21 cellular contexts compared by ENCODE assay signal in the genomic region with DNA sequence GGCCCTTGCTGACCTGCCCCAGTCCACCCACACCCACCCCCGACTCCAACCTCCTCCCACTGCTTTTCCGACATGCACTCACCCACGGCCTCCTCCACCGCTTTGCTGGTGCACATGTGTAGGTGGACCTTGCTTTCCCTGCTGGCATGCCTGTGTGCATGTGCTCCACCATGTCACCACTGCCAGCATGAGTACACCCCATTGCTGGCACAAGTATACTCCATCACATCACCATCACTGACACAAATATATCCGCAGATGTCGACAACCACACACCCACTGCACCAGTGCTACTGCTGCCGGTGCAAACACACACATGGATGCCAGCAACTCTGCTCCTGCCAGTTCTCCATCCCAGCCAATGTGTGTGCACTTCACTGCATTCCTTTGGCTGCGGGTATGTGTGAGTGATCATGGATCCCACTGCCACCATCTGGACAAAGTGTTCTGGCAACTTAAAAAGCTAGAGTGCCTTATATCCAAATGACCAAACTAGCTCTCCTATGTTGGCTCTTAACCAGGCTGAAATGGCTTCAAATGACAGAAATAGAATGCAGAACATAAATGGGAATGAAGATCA.
DNase-seq lines count a peak whose midpoint lies in the region; ATAC-seq, FAIRE-seq and TF ChIP-seq lines count a peak whose summit lies in the region.
"Had no signal": no experiment of that assay in that cellular context is flagged by ENCODE, and none has a peak within 500 bp of the region (broad histone marks: within the 10 kb centered on the region; RNA-seq: fewer than 3 reads in every experiment).

No MANE protein-coding gene starts in this region.

- H4K8ac ChIP-seq in H1 (ENCODE audit: extremely low read depth, insufficient read depth, low read length), result no peak overlapping the region

- no peak overlapping the region for H4K5ac ChIP-seq in H1 (ENCODE audit: insufficient read length, low read depth, low read length)

- no peak for FAIRE-seq in H1 (lab: Jason Lieb, UNC)
- FAIRE-seq in frontal cortex (lab: Jason Lieb, UNC), result no peak

- H3K36me3 ChIP-seq in H1 (ENCODE audit: control insufficient read depth in 2 of 4, insufficient read depth in 4 of 4, low read length in 3 of 4), result no peaks in the 10 kb centered on the region
- H3K36me3 ChIP-seq: BLaER1 treated with 17β-estradiol and CSF1 and Interleukin-3, amounts not matched to agents 10 nM and 100 nM; cardiac muscle cell; thoracic aorta had no signal

- no peak overlapping the region for H3K56ac ChIP-seq in H1 (replicated peaks; ENCODE audit: insufficient read length, low read depth, low read length)

- H2BK20ac ChIP-seq in H1 (ENCODE audit: low read length), result 0 out of 2 replicates have a peak overlapping the region, but pooled peaks have one; percentile 7

- intact Hi-C loops in posterior vena cava (cut with DNase I), result no loop called here

- CTCF ChIA-PET in H1 (lab: Charles Lee; ENCODE audit: partially characterized antibody), result interaction anchor here (0.7 to 1.4 kb wide), 5 partner anchors 10 to 342 kb away, joined by 3 to 4 read pairs (median 3); no protein-coding TSS in a partner anchor

- no peak overlapping the region for H3K4me2 ChIP-seq in H1 (ENCODE audit: insufficient read depth in 1 of 2, low read depth in 2 of 2, low read length in 2 of 2)
- H3K4me2 ChIP-seq: BLaER1 treated with 17β-estradiol and CSF1 and Interleukin-3, amounts not matched to agents 10 nM and 100 nM; GM23338 had no signal

- no peak for TF ChIP-seq EP300 in H1 (IDR thresholded peaks at IDR 0.05; ENCODE audit: borderline replicate concordance in 1 of 2, low read depth in 2 of 2, low read length in 2 of 2)

- H3K9ac ChIP-seq in H1 (replicated peaks in 1 of 4; ENCODE audit: extremely low read depth in 1 of 4, low read depth in 3 of 4, low read length in 3 of 4), result no peak overlapping the region
- H3K9ac ChIP-seq: BLaER1 treated with 17β-estradiol and CSF1 and Interleukin-3, amounts not matched to agents 10 nM and 100 nM had no signal

- H3K23me2 ChIP-seq in H1 (ENCODE audit: low read depth, low read length), result no peaks in the 10 kb centered on the region

- 0 out of 2 replicates have a peak overlapping the region, but pooled peaks have one; percentile 22 for H2AFZ ChIP-seq in H1 (ENCODE audit: low read length)
- H2AFZ ChIP-seq: GM23338 had no signal

- WGBS in H1 (ENCODE audit: extremely low coverage in 1 of 2, insufficient coverage in 1 of 2, insufficient read length in 1 of 2, insufficient replicate concordance in 2 of 2, low coverage in 1 of 2, low lambda C conversion rate in 2 of 2, missing lambda C conversion rate in 1 of 2), 2 experiments, result 83% methylated on average over 7 of the region's 8 CpGs; no CpG with 5 or more reads in 1 of the 2 experiments

- no peaks in the 10 kb centered on the region for H3K79me1 ChIP-seq in H1 (ENCODE audit: low read depth, low read length)

- TF ChIP-seq CTCF in GM13977 (IDR thresholded peaks at IDR 0.05; ENCODE audit: extremely low read depth, insufficient read depth, missing control alignments) (peak; percentile 38), H1 (IDR thresholded peaks at IDR 0.05; ENCODE audit: control extremely low read depth in 1 of 3, insufficient read depth in 1 of 3, low read depth in 1 of 3, low read length in 3 of 3) (peak in 1 of 3 experiments; percentile 10; a peak in 2 of 4 replicates)

- H2BK12ac ChIP-seq in H1 (ENCODE audit: low read depth, low read length), result no peak overlapping the region

- H3K27ac ChIP-seq in H1 (ENCODE audit: low read depth, low read length), result no peak overlapping the region
- H3K27ac ChIP-seq: BLaER1 treated with 17β-estradiol and CSF1 and Interleukin-3, amounts not matched to agents 10 nM and 100 nM; cardiac muscle cell; foreskin keratinocyte; thoracic aorta had no signal

- DNase-seq in GM13977 (ENCODE audit: low spot score) (no peak), LHCN-M2 (ENCODE audit: low read depth) (peak; percentile 78), H1 (ENCODE audit: low read depth in 1 of 2, low spot score in 2 of 2) (no peak), posterior vena cava (ENCODE audit: low spot score) (peak; percentile 30), foreskin melanocyte (no peak), frontal cortex (ENCODE audit: low spot score in 2 of 2) (no peak), UCSD-AML1 (lab: John Stamatoyannopoulos, UW; ENCODE audit: unreplicated experiment) (no peak)
- DNase-seq: activated CD4-positive, alpha-beta T cell treated with anti-CD3 and anti-CD28 coated beads for 4 hours; activated naive CD8-positive, alpha-beta T cell treated with anti-CD3 and anti-CD28 coated beads for 36 hours; DND-41; NCI-H1092 treated with DMSO at 0.1 percent for 48 hours; NK-92 treated with Interleukin-12 subunit alpha and Interleukin-12 subunit beta, amount 100 ng/mL, for 24 hours; SHP77; stimulated activated CD4-positive, alpha-beta T cell treated with anti-CD3 and anti-CD28 coated beads, Interleukin-2, amount 100 ng/mL, for 48 hours had no signal

- peak overlapping the region; percentile 14 for H2BK120ac ChIP-seq in H1 (replicated peaks; ENCODE audit: low read depth, low read length)

- H3K4ac ChIP-seq in H1 (replicated peaks; ENCODE audit: insufficient read length, low read depth, low read length), result no peak overlapping the region

- no peak overlapping the region for H3K23ac ChIP-seq in H1 (ENCODE audit: insufficient read length)

- no peak overlapping the region for H3K4me3 ChIP-seq in H1 (ENCODE audit: extremely low read depth in 1 of 4, insufficient read depth in 2 of 4, low read depth in 3 of 4, low read length in 4 of 4)
- H3K4me3 ChIP-seq: BLaER1 treated with 17β-estradiol and CSF1 and Interleukin-3, amounts not matched to agents 10 nM and 100 nM; cardiac muscle cell; GM23338; thoracic aorta had no signal

- no peaks in the 10 kb centered on the region for H4K20me1 ChIP-seq in H1 (replicated peaks in 1 of 2; ENCODE audit: control insufficient read depth in 1 of 2, insufficient read depth in 2 of 2, low read length in 2 of 2)
- H4K20me1 ChIP-seq: BLaER1 treated with 17β-estradiol and CSF1 and Interleukin-3, amounts not matched to agents 10 nM and 100 nM had no signal

- 0 out of 2 replicates have a peak overlapping the region, but pooled peaks have one; percentile 40 for H2BK15ac ChIP-seq in H1 (ENCODE audit: low read length)

- no peaks in the 10 kb centered on the region for H3K4me1 ChIP-seq in H1 (replicated peaks in 1 of 4; ENCODE audit: control insufficient read depth in 3 of 4, insufficient read depth in 4 of 4, low read length in 3 of 4)
- H3K4me1 ChIP-seq: BLaER1 treated with 17β-estradiol and CSF1 and Interleukin-3, amounts not matched to agents 10 nM and 100 nM; foreskin keratinocyte had no signal

- H2BK5ac ChIP-seq in H1 (ENCODE audit: low read depth, low read length), result no peak overlapping the region

- H3K27me3 ChIP-seq in H1 (replicated peaks in 1 of 4; ENCODE audit: control insufficient read depth in 3 of 4, extremely low read depth in 1 of 4, insufficient read depth in 3 of 4, low read length in 3 of 4), result no peaks in the 10 kb centered on the region
- H3K27me3 ChIP-seq: BLaER1 treated with 17β-estradiol and CSF1 and Interleukin-3, amounts not matched to agents 10 nM and 100 nM; cardiac muscle cell; foreskin keratinocyte had no signal

- peak; percentile 31 to 44; a peak in 3 of 4 replicates for TF ChIP-seq RAD21 in H1 (IDR thresholded peaks at IDR 0.05 in 1 of 2, conservative IDR thresholded peaks at IDR 0.05 in 1 of 2; ENCODE audit: low read depth in 2 of 2, low read length in 2 of 2)

- in situ Hi-C loops in GM13977 (cut with MboI; ENCODE audit: low pct_unique_long_range_greater_than_20kb, low sequenced_read_pairs, unreplicated experiment), result no loop called here

- ATAC-seq in HG03432 (IDR thresholded peaks at IDR 0.05; ENCODE audit: unreplicated experiment), result no peak
- ATAC-seq: foreskin keratinocyte, GM23338, sciatic nerve had no signal

- POLR2A ChIA-PET in H1 (lab: Charles Lee; ENCODE audit: partially characterized antibody), result no interaction called here

- H3K9me3 ChIP-seq in H1 (ENCODE audit: insufficient read depth in 2 of 2, low read depth in 1 of 2, low read length in 1 of 2), result peaks cover 0 to 6% of the 10 kb centered on the region in 2 experiments; a peak in 2 of 4 replicates
- H3K9me3 ChIP-seq: thoracic aorta had no signal

- H2AK5ac ChIP-seq in H1 (ENCODE audit: low read depth, low read length), result no peak overlapping the region

- no peak for TF ChIP-seq POLR2A in H1 (IDR thresholded peaks at IDR 0.05; ENCODE audit: control extremely low read depth in 1 of 2, low read depth in 2 of 2, low read length in 2 of 2)

- H3K18ac ChIP-seq in H1 (ENCODE audit: extremely low read depth, low read length), result no peak overlapping the region

- no peaks in the 10 kb centered on the region for H3K79me2 ChIP-seq in H1 (ENCODE audit: control insufficient read depth in 1 of 2, insufficient read depth in 2 of 2, low read length in 2 of 2)

- no peak overlapping the region for H3K14ac ChIP-seq in H1 (ENCODE audit: insufficient read length)

- H4K91ac ChIP-seq in H1 (replicated peaks; ENCODE audit: insufficient read length, low read length), result peak overlapping the region; percentile 81

TF ChIP-seq in H1, 55 proteins besides CTCF, POLR2A, EP300 and RAD21:
- no peak for TF ChIP-seq CREB1 (IDR thresholded peaks at IDR 0.05)
- no peak for TF ChIP-seq BRCA1 (IDR thresholded peaks at IDR 0.05; ENCODE audit: low read depth, low read length)
- peak; percentile 53 for TF ChIP-seq TEAD4 (IDR thresholded peaks at IDR 0.05; ENCODE audit: low read depth, low read length)
- no peak for TF ChIP-seq GABPA (IDR thresholded peaks at IDR 0.05; ENCODE audit: borderline replicate concordance, insufficient read depth, low read length)

Comparison
In these comparisons a context has a peak if more than half of its experiments do, and no peak if none do; other contexts are left out.
1. DNase-seq: peak in LHCN-M2 (single experiment) and posterior vena cava (single experiment); none in GM13977 (single experiment), H1 (0 of 2), foreskin melanocyte (single experiment), frontal cortex (0 of 2) and UCSD-AML1 (single experiment).